Comparison of ENCODE assay signal across 1 cellular context in the genomic region with DNA sequence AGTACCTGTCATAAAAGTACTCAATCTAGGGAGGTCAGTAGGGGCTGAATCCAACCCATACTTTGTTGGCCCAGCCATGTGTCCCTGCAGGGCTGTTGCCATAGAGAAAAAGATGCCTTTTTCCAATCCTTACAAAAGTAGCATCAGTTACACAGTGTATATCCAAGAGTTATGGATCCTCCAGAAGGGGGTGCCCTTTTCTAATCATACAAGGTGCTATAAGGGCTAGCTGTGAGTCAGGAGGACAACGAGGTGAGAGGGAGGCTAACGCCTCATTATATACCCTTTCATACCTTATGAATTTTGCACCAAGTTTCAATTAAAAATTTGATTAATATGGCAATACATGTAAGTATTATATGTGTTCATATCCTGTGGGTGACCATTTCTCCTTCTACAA.
TF ChIP-seq lines count a peak whose summit lies in the region.

No MANE protein-coding gene starts in this region.

TF ChIP-seq in H1, 55 proteins besides CTCF, POLR2A, EP300 and RAD21:
- TF ChIP-seq SUZ12 (IDR thresholded peaks at IDR 0.05; ENCODE audit: low read length): no peak
